In the genomic region with DNA sequence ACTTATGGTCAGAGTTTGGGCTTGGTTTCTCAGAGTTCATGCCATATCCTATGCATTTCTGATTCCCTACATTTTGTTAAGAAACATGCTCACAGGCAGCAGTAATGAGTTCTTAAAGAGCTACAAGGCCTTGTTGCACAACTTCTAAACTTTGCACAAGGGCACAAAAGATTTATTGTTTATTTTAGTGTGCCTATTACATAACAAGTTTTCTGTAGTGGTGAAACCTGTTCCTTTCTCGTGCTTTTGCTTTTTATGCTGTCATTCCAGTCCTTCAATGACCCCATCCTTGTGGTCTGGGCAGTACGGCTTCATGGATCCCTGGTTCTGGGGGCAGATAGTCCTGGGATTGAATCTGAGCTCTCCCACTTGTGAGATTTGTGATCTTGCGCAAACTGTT, we compare ENCODE assay signal across 1 cellular context.
TF ChIP-seq lines count a peak whose summit lies in the region.

No MANE protein-coding gene starts in this region.

TF ChIP-seq in HepG2, 621 proteins besides CTCF, POLR2A, EP300 and RAD21 (continued from another document and continues in another):
- TF ChIP-seq, protein P1, sequence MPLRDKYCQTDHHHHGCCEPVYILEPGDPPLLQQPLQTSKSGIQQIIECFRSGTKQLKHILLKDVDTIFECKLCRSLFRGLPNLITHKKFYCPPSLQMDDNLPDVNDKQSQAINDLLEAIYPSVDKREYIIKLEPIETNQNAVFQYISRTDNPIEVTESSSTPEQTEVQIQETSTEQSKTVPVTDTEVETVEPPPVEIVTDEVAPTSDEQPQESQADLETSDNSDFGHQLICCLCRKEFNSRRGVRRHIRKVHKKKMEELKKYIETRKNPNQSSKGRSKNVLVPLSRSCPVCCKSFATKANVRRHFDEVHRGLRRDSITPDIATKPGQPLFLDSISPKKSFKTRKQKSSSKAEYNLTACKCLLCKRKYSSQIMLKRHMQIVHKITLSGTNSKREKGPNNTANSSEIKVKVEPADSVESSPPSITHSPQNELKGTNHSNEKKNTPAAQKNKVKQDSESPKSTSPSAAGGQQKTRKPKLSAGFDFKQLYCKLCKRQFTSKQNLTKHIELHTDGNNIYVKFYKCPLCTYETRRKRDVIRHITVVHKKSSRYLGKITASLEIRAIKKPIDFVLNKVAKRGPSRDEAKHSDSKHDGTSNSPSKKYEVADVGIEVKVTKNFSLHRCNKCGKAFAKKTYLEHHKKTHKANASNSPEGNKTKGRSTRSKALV (CRISPR knock-in tag; IDR thresholded peaks at IDR 0.05), result no peak
- TF ChIP-seq TBX2 (CRISPR knock-in tag; IDR thresholded peaks at IDR 0.05; ENCODE audit: borderline replicate concordance) (peak; percentile 72), ZNF10 (CRISPR knock-in tag; IDR thresholded peaks at IDR 0.05; ENCODE audit: borderline replicate concordance, low read depth) (no peak), RNF2 (conservative IDR thresholded peaks at IDR 0.05; ENCODE audit: low read depth) (no peak), ZNF772 (CRISPR knock-in tag; IDR thresholded peaks at IDR 0.05) (peak; percentile 34; the same call in 1 of the 2 replicates), SMC3 (IDR thresholded peaks at IDR 0.05; ENCODE audit: low read length) (peak; percentile 48; the same call in 1 of the 2 replicates), ZMYM2 (CRISPR knock-in tag; IDR thresholded peaks at IDR 0.05) (0 out of 2 replicates have a peak, but pooled peaks have one; percentile 19), BORCS8-MEF2B (CRISPR knock-in tag; IDR thresholded peaks at IDR 0.05) (no peak), GABPB1 (CRISPR knock-in tag; IDR thresholded peaks at IDR 0.05) (0 out of 2 replicates have a peak, but pooled peaks have one; percentile 10), ZSCAN22 (CRISPR knock-in tag; IDR thresholded peaks at IDR 0.05) (no peak), CHD4 (IDR thresholded peaks at IDR 0.05; ENCODE audit: borderline replicate concordance, low read length) (no peak), ZNF224 (CRISPR knock-in tag; IDR thresholded peaks at IDR 0.05) (no peak), SCMH1 (CRISPR knock-in tag; IDR thresholded peaks at IDR 0.05; ENCODE audit: borderline replicate concordance) (no peak), NFKB2 (CRISPR knock-in tag; IDR thresholded peaks at IDR 0.05; ENCODE audit: borderline replicate concordance) (no peak), ZSCAN25 (CRISPR knock-in tag; IDR thresholded peaks at IDR 0.05) (no peak), SKI (IDR thresholded peaks at IDR 0.05; ENCODE audit: partially characterized antibody) (peak; percentile 35), CBX2 (IDR thresholded peaks at IDR 0.05; ENCODE audit: low read depth, low read length) (no peak), CBX2 (CRISPR knock-in tag; IDR thresholded peaks at IDR 0.05; ENCODE audit: low read depth) (no peak), GZF1 (CRISPR knock-in tag; IDR thresholded peaks at IDR 0.05) (no peak), ZNF232 (CRISPR knock-in tag; IDR thresholded peaks at IDR 0.05; ENCODE audit: borderline replicate concordance) (no peak), ZNF530 (CRISPR knock-in tag; IDR thresholded peaks at IDR 0.05; ENCODE audit: low read depth) (no peak), TARDBP (CRISPR knock-in tag; IDR thresholded peaks at IDR 0.05) (peak; percentile 81; the same call in 1 of the 2 replicates), NR2F1 (CRISPR knock-in tag; IDR thresholded peaks at IDR 0.05) (peak in 1 of 2 experiments; percentile 32; a peak in 1 of 4 replicates), ZNF556 (CRISPR knock-in tag; IDR thresholded peaks at IDR 0.05; ENCODE audit: borderline replicate concordance) (no peak)
- TF ChIP-seq, protein P2, sequence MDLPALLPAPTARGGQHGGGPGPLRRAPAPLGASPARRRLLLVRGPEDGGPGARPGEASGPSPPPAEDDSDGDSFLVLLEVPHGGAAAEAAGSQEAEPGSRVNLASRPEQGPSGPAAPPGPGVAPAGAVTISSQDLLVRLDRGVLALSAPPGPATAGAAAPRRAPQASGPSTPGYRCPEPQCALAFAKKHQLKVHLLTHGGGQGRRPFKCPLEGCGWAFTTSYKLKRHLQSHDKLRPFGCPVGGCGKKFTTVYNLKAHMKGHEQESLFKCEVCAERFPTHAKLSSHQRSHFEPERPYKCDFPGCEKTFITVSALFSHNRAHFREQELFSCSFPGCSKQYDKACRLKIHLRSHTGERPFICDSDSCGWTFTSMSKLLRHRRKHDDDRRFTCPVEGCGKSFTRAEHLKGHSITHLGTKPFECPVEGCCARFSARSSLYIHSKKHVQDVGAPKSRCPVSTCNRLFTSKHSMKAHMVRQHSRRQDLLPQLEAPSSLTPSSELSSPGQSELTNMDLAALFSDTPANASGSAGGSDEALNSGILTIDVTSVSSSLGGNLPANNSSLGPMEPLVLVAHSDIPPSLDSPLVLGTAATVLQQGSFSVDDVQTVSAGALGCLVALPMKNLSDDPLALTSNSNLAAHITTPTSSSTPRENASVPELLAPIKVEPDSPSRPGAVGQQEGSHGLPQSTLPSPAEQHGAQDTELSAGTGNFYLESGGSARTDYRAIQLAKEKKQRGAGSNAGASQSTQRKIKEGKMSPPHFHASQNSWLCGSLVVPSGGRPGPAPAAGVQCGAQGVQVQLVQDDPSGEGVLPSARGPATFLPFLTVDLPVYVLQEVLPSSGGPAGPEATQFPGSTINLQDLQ (CRISPR knock-in tag; IDR thresholded peaks at IDR 0.05), result no peak
- TF ChIP-seq, protein P3, sequence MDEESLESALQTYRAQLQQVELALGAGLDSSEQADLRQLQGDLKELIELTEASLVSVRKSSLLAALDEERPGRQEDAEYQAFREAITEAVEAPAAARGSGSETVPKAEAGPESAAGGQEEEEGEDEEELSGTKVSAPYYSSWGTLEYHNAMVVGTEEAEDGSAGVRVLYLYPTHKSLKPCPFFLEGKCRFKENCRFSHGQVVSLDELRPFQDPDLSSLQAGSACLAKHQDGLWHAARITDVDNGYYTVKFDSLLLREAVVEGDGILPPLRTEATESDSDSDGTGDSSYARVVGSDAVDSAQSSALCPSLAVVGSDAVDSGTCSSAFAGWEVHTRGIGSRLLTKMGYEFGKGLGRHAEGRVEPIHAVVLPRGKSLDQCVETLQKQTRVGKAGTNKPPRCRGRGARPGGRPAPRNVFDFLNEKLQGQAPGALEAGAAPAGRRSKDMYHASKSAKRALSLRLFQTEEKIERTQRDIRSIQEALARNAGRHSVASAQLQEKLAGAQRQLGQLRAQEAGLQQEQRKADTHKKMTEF (CRISPR knock-in tag; IDR thresholded peaks at IDR 0.05), result peak; percentile 75
- TF ChIP-seq, protein P4, sequence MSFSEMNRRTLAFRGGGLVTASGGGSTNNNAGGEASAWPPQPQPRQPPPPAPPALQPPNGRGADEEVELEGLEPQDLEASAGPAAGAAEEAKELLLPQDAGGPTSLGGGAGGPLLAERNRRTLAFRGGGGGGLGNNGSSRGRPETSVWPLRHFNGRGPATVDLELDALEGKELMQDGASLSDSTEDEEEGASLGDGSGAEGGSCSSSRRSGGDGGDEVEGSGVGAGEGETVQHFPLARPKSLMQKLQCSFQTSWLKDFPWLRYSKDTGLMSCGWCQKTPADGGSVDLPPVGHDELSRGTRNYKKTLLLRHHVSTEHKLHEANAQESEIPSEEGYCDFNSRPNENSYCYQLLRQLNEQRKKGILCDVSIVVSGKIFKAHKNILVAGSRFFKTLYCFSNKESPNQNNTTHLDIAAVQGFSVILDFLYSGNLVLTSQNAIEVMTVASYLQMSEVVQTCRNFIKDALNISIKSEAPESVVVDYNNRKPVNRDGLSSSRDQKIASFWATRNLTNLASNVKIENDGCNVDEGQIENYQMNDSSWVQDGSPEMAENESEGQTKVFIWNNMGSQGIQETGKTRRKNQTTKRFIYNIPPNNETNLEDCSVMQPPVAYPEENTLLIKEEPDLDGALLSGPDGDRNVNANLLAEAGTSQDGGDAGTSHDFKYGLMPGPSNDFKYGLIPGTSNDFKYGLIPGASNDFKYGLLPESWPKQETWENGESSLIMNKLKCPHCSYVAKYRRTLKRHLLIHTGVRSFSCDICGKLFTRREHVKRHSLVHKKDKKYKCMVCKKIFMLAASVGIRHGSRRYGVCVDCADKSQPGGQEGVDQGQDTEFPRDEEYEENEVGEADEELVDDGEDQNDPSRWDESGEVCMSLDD (CRISPR knock-in tag; IDR thresholded peaks at IDR 0.05; ENCODE audit: borderline replicate concordance), result no peak
- TF ChIP-seq, protein P5, sequence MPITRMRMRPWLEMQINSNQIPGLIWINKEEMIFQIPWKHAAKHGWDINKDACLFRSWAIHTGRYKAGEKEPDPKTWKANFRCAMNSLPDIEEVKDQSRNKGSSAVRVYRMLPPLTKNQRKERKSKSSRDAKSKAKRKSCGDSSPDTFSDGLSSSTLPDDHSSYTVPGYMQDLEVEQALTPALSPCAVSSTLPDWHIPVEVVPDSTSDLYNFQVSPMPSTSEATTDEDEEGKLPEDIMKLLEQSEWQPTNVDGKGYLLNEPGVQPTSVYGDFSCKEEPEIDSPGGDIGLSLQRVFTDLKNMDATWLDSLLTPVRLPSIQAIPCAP (CRISPR knock-in tag; IDR thresholded peaks at IDR 0.05; ENCODE audit: low read depth), result no peak
- TF ChIP-seq, protein P6, sequence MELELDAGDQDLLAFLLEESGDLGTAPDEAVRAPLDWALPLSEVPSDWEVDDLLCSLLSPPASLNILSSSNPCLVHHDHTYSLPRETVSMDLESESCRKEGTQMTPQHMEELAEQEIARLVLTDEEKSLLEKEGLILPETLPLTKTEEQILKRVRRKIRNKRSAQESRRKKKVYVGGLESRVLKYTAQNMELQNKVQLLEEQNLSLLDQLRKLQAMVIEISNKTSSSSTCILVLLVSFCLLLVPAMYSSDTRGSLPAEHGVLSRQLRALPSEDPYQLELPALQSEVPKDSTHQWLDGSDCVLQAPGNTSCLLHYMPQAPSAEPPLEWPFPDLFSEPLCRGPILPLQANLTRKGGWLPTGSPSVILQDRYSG (CRISPR knock-in tag; IDR thresholded peaks at IDR 0.05), result no peak
- TF ChIP-seq, protein P7, sequence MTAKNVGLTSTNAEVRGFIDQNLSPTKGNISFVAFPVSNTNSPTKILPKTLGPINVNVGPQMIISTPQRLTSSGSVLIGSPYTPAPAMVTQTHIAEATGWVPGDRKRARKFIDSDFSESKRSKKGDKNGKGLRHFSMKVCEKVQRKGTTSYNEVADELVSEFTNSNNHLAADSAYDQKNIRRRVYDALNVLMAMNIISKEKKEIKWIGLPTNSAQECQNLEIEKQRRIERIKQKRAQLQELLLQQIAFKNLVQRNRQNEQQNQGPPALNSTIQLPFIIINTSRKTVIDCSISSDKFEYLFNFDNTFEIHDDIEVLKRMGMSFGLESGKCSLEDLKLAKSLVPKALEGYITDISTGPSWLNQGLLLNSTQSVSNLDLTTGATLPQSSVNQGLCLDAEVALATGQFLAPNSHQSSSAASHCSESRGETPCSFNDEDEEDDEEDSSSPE (CRISPR knock-in tag; IDR thresholded peaks at IDR 0.05), result no peak
- TF ChIP-seq, protein P8, sequence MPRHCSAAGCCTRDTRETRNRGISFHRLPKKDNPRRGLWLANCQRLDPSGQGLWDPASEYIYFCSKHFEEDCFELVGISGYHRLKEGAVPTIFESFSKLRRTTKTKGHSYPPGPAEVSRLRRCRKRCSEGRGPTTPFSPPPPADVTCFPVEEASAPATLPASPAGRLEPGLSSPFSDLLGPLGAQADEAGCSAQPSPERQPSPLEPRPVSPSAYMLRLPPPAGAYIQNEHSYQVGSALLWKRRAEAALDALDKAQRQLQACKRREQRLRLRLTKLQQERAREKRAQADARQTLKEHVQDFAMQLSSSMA (CRISPR knock-in tag; IDR thresholded peaks at IDR 0.05), result no peak
- TF ChIP-seq, protein P9, sequence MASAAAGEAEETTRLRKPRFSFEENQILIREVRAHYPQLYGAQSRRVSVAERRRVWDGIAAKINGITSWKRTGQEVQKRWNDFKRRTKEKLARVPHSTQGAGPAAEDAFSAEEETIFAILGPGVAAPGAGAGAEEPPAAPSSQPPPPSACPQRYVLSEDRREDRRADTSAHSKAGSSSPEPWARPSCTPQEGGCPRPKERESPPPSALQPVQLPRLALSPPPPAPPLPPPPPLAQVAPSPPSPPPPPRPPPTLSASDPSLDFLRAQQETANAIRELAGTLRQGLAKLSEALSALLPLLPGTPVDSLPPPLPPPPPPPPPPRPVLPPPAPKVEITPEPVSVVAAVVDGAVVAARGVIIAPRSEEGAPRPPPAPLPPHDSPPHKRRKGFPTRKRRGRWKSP (CRISPR knock-in tag; IDR thresholded peaks at IDR 0.05), result peak; percentile 60; the same call in 1 of the 2 replicates
- TF ChIP-seq, protein P10, sequence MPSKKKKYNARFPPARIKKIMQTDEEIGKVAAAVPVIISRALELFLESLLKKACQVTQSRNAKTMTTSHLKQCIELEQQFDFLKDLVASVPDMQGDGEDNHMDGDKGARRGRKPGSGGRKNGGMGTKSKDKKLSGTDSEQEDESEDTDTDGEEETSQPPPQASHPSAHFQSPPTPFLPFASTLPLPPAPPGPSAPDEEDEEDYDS (CRISPR knock-in tag; IDR thresholded peaks at IDR 0.05), result no peak; the same call in 1 of the 2 replicates
- TF ChIP-seq, protein P11, sequence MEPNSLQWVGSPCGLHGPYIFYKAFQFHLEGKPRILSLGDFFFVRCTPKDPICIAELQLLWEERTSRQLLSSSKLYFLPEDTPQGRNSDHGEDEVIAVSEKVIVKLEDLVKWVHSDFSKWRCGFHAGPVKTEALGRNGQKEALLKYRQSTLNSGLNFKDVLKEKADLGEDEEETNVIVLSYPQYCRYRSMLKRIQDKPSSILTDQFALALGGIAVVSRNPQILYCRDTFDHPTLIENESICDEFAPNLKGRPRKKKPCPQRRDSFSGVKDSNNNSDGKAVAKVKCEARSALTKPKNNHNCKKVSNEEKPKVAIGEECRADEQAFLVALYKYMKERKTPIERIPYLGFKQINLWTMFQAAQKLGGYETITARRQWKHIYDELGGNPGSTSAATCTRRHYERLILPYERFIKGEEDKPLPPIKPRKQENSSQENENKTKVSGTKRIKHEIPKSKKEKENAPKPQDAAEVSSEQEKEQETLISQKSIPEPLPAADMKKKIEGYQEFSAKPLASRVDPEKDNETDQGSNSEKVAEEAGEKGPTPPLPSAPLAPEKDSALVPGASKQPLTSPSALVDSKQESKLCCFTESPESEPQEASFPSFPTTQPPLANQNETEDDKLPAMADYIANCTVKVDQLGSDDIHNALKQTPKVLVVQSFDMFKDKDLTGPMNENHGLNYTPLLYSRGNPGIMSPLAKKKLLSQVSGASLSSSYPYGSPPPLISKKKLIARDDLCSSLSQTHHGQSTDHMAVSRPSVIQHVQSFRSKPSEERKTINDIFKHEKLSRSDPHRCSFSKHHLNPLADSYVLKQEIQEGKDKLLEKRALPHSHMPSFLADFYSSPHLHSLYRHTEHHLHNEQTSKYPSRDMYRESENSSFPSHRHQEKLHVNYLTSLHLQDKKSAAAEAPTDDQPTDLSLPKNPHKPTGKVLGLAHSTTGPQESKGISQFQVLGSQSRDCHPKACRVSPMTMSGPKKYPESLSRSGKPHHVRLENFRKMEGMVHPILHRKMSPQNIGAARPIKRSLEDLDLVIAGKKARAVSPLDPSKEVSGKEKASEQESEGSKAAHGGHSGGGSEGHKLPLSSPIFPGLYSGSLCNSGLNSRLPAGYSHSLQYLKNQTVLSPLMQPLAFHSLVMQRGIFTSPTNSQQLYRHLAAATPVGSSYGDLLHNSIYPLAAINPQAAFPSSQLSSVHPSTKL (CRISPR knock-in tag; IDR thresholded peaks at IDR 0.05), result peak; percentile 96
